ENCODE assay signal across 20 cellular contexts in genomic region chr18:77866309-77866708, GRCh38.
DNase-seq lines count a peak whose midpoint lies in the region; TF ChIP-seq lines count a peak whose summit lies in the region.
"Had no signal": no experiment of that assay in that cellular context is flagged by ENCODE, and none has a peak within 500 bp of the region (broad histone marks: within the 10 kb centered on the region; RNA-seq: fewer than 3 reads in every experiment).

No MANE protein-coding gene starts in this region.

- H3K27ac ChIP-seq in endodermal cell (ENCODE audit: low read depth, low read length) (no peak overlapping the region), stomach (no peak overlapping the region)
- H3K27ac ChIP-seq: GM23248, PC-9 had no signal

- no peak overlapping the region for H3K4me3 ChIP-seq in Jurkat, Clone E6-1 (ENCODE audit: low read length)
- H3K4me3 ChIP-seq in NT2/D1 (ENCODE audit: insufficient read length, low read depth) (no peak overlapping the region), endodermal cell (ENCODE audit: low read length) (no peak overlapping the region), stomach (no peak overlapping the region)
- H3K4me3 ChIP-seq: GM23248, PC-9 had no signal

- no peaks in the 10 kb centered on the region for H3K4me1 ChIP-seq in NT2/D1 (ENCODE audit: insufficient read depth, insufficient read length)
- H3K4me1 ChIP-seq in endodermal cell (ENCODE audit: control insufficient read depth, insufficient read depth, low read length): no peaks in the 10 kb centered on the region
- no peaks in the 10 kb centered on the region for H3K4me1 ChIP-seq in stomach

- no peaks in the 10 kb centered on the region for H3K36me3 ChIP-seq in NT2/D1 (ENCODE audit: insufficient read depth, insufficient read length, low read length)
- no peaks in the 10 kb centered on the region for H3K36me3 ChIP-seq in endodermal cell (ENCODE audit: control insufficient read depth, insufficient read depth, low read length)
- no peaks in the 10 kb centered on the region for H3K36me3 ChIP-seq in stomach

- no peak for TF ChIP-seq POLR2A in stomach (IDR thresholded peaks at IDR 0.05)

- H3K9me3 Mint-ChIP-seq in endodermal cell: no peaks in the 10 kb centered on the region

- H3K4me3 Mint-ChIP-seq in endodermal cell: no peak overlapping the region
- H3K4me3 Mint-ChIP-seq: IgD-negative memory B cell had no signal

- peak; percentile 21 for DNase-seq in Daoy (ENCODE audit: low read depth)
- DNase-seq in Jurkat, Clone E6-1 (ENCODE audit: low read depth, low spot score): peak; percentile 3
- DNase-seq in NT2/D1 (ENCODE audit: low read depth, low spot score): peak; percentile 2
- DNase-seq in endodermal cell: no peak
- no peak for DNase-seq in NCI-H2029 treated with DMSO at 0.1 percent for 48 hours (lab: John Stamatoyannopoulos, UW)
- DNase-seq in NCI-H2171 treated with DMSO at 0.1 percent for 48 hours (lab: John Stamatoyannopoulos, UW): no peak
- no peak for DNase-seq in stomach
- no peak for DNase-seq in SIG-M5 treated with dmso at 0.1 percent for 504 hours (lab: John Stamatoyannopoulos, UW; ENCODE audit: unreplicated experiment)
- DNase-seq: Calu3, GM23248, NCI-H1105, NCI-H146, NCI-H1930, NCI-H446, NCI-H524 treated with DMSO at 0.1 percent for 48 hours, NCI-H774, PC-9, Right ventricle myocardium superior, RPMI8226 had no signal

- no peak for TF ChIP-seq EP300 in stomach (IDR thresholded peaks at IDR 0.05)

- H3K27me3 ChIP-seq in NT2/D1 (ENCODE audit: insufficient read depth, insufficient read length): no peaks in the 10 kb centered on the region
- no peaks in the 10 kb centered on the region for H3K27me3 ChIP-seq in endodermal cell (ENCODE audit: control insufficient read depth, insufficient read depth, low read length, poor library complexity, severe bottlenecking)
- H3K27me3 ChIP-seq in stomach: peaks cover 0 to 7% (median 0%) of the 10 kb centered on the region in 3 donors

- no peaks in the 10 kb centered on the region for H3K27me3 Mint-ChIP-seq in endodermal cell (ENCODE audit: insufficient read depth)
- H3K27me3 Mint-ChIP-seq: IgD-negative memory B cell had no signal

- intact Hi-C loops in stomach (cut with DNase I; ENCODE audit: low total_unique reads): no loop called here

- H3K9me3 ChIP-seq in NT2/D1 (ENCODE audit: insufficient read depth, low read length): no peaks in the 10 kb centered on the region
- no peaks in the 10 kb centered on the region for H3K9me3 ChIP-seq in endodermal cell (ENCODE audit: control insufficient read depth, low read length)
- H3K9me3 ChIP-seq in stomach: peaks cover 0 to 26% (median 2%) of the 10 kb centered on the region in 4 donors

- peaks cover 5% of the 10 kb centered on the region for H3K4me1 Mint-ChIP-seq in endodermal cell
- H3K4me1 Mint-ChIP-seq: IgD-negative memory B cell had no signal

- no peaks in the 10 kb centered on the region for H3K36me3 Mint-ChIP-seq in endodermal cell (ENCODE audit: low read depth)

- TF ChIP-seq CTCF in endodermal cell (conservative IDR thresholded peaks at IDR 0.05) (peak; percentile 63), stomach (IDR thresholded peaks at IDR 0.05) (no peak)

- H3K9ac ChIP-seq in NT2/D1 (ENCODE audit: insufficient read length, low read depth): no peak overlapping the region
- no peak overlapping the region for H3K9ac ChIP-seq in endodermal cell (ENCODE audit: extremely low read depth, low read length, poor library complexity, severe bottlenecking)
- H3K9ac ChIP-seq: GM23248 had no signal

- no peak overlapping the region for H3K27ac Mint-ChIP-seq in endodermal cell
- H3K27ac Mint-ChIP-seq: IgD-negative memory B cell had no signal

- 80 to 90% methylated on average over 4 to 6 of the region's 6 CpGs for WGBS in endodermal cell (ENCODE audit: insufficient coverage in 1 of 2, insufficient read length in 1 of 2), 2 experiments
- WGBS in stomach, 5 donors: 69 to 76% (median 72%) methylated on average over 6 of the region's 6 CpGs

Comparison
In these comparisons a context has a peak if more than half of its experiments do, and no peak if none do; other contexts are left out.
1. DNase-seq: peak in Daoy (single experiment), Jurkat, Clone E6-1 (single experiment) and NT2/D1 (single experiment); none in endodermal cell (single experiment), NCI-H2029 treated with DMSO at 0.1 percent for 48 hours (single experiment), NCI-H2171 treated with DMSO at 0.1 percent for 48 hours (single experiment), stomach (single experiment) and SIG-M5 treated with dmso at 0.1 percent for 504 hours (single experiment).